In the genomic region with DNA sequence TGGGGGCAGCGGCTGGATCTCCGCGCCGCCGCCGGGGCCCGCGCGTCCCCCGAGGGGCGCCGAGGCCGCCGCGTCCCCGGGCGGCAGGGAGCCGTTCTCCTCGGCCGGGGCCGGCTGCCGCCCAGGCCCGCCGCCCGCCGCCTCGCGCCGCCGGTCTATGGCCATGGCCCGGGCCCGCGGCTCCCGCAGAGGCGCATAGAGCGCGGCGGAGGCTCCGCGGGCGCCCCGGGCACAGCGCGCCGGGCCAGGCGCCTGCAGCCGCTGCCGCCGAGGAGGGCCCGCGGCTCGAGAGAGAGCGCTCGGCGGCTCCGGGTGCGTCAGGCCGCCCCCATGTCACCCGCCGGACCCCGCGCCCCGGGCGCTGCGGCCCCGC, we compare ENCODE assay signal across 2 cellular contexts.
TF ChIP-seq lines count a peak whose summit lies in the region.

No MANE protein-coding gene starts in this region.

TF ChIP-seq in GM23338, 12 proteins besides CTCF, POLR2A, EP300 and RAD21 (continued from another document):
- TF ChIP-seq, protein P1, sequence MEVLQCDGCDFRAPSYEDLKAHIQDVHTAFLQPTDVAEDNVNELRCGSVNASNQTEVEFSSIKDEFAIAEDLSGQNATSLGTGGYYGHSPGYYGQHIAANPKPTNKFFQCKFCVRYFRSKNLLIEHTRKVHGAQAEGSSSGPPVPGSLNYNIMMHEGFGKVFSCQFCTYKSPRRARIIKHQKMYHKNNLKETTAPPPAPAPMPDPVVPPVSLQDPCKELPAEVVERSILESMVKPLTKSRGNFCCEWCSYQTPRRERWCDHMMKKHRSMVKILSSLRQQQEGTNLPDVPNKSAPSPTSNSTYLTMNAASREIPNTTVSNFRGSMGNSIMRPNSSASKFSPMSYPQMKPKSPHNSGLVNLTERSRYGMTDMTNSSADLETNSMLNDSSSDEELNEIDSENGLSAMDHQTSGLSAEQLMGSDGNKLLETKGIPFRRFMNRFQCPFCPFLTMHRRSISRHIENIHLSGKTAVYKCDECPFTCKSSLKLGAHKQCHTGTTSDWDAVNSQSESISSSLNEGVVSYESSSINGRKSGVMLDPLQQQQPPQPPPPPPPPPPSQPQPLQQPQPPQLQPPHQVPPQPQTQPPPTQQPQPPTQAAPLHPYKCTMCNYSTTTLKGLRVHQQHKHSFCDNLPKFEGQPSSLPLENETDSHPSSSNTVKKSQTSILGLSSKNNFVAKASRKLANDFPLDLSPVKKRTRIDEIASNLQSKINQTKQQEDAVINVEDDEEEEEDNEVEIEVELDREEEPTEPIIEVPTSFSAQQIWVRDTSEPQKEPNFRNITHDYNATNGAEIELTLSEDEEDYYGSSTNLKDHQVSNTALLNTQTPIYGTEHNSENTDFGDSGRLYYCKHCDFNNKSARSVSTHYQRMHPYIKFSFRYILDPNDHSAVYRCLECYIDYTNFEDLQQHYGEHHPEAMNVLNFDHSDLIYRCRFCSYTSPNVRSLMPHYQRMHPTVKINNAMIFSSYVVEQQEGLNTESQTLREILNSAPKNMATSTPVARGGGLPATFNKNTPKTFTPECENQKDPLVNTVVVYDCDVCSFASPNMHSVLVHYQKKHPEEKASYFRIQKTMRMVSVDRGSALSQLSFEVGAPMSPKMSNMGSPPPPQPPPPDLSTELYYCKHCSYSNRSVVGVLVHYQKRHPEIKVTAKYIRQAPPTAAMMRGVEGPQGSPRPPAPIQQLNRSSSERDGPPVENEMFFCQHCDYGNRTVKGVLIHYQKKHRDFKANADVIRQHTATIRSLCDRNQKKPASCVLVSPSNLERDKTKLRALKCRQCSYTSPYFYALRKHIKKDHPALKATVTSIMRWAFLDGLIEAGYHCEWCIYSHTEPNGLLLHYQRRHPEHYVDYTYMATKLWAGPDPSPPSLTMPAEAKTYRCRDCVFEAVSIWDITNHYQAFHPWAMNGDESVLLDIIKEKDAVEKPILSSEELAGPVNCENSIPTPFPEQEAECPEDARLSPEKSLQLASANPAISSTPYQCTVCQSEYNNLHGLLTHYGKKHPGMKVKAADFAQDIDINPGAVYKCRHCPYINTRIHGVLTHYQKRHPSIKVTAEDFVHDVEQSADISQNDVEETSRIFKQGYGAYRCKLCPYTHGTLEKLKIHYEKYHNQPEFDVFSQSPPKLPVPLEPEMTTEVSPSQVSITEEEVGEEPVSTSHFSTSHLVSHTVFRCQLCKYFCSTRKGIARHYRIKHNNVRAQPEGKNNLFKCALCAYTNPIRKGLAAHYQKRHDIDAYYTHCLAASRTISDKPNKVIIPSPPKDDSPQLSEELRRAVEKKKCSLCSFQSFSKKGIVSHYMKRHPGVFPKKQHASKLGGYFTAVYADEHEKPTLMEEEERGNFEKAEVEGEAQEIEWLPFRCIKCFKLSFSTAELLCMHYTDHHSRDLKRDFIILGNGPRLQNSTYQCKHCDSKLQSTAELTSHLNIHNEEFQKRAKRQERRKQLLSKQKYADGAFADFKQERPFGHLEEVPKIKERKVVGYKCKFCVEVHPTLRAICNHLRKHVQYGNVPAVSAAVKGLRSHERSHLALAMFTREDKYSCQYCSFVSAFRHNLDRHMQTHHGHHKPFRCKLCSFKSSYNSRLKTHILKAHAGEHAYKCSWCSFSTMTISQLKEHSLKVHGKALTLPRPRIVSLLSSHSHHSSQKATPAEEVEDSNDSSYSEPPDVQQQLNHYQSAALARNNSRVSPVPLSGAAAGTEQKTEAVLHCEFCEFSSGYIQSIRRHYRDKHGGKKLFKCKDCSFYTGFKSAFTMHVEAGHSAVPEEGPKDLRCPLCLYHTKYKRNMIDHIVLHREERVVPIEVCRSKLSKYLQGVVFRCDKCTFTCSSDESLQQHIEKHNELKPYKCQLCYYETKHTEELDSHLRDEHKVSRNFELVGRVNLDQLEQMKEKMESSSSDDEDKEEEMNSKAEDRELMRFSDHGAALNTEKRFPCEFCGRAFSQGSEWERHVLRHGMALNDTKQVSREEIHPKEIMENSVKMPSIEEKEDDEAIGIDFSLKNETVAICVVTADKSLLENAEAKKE (CRISPR knock-in tag; IDR thresholded peaks at IDR 0.05): no peak
- TF ChIP-seq, protein P2, sequence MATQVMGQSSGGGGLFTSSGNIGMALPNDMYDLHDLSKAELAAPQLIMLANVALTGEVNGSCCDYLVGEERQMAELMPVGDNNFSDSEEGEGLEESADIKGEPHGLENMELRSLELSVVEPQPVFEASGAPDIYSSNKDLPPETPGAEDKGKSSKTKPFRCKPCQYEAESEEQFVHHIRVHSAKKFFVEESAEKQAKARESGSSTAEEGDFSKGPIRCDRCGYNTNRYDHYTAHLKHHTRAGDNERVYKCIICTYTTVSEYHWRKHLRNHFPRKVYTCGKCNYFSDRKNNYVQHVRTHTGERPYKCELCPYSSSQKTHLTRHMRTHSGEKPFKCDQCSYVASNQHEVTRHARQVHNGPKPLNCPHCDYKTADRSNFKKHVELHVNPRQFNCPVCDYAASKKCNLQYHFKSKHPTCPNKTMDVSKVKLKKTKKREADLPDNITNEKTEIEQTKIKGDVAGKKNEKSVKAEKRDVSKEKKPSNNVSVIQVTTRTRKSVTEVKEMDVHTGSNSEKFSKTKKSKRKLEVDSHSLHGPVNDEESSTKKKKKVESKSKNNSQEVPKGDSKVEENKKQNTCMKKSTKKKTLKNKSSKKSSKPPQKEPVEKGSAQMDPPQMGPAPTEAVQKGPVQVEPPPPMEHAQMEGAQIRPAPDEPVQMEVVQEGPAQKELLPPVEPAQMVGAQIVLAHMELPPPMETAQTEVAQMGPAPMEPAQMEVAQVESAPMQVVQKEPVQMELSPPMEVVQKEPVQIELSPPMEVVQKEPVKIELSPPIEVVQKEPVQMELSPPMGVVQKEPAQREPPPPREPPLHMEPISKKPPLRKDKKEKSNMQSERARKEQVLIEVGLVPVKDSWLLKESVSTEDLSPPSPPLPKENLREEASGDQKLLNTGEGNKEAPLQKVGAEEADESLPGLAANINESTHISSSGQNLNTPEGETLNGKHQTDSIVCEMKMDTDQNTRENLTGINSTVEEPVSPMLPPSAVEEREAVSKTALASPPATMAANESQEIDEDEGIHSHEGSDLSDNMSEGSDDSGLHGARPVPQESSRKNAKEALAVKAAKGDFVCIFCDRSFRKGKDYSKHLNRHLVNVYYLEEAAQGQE (IDR thresholded peaks at IDR 0.05; ENCODE audit: unreplicated experiment): no peak

TF ChIP-seq in K562, 482 proteins besides CTCF, POLR2A, EP300 and RAD21 (continued from another document):
- TF ChIP-seq, protein P3, sequence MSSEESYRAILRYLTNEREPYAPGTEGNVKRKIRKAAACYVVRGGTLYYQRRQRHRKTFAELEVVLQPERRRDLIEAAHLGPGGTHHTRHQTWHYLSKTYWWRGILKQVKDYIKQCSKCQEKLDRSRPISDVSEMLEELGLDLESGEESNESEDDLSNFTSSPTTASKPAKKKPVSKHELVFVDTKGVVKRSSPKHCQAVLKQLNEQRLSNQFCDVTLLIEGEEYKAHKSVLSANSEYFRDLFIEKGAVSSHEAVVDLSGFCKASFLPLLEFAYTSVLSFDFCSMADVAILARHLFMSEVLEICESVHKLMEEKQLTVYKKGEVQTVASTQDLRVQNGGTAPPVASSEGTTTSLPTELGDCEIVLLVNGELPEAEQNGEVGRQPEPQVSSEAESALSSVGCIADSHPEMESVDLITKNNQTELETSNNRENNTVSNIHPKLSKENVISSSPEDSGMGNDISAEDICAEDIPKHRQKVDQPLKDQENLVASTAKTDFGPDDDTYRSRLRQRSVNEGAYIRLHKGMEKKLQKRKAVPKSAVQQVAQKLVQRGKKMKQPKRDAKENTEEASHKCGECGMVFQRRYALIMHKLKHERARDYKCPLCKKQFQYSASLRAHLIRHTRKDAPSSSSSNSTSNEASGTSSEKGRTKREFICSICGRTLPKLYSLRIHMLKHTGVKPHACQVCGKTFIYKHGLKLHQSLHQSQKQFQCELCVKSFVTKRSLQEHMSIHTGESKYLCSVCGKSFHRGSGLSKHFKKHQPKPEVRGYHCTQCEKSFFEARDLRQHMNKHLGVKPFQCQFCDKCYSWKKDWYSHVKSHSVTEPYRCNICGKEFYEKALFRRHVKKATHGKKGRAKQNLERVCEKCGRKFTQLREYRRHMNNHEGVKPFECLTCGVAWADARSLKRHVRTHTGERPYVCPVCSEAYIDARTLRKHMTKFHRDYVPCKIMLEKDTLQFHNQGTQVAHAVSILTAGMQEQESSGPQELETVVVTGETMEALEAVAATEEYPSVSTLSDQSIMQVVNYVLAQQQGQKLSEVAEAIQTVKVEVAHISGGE (CRISPR knock-in tag; IDR thresholded peaks at IDR 0.05): peak in 1 of 3 experiments; percentile 51; a peak in 1 of 6 replicates
- TF ChIP-seq CXXC5 (CRISPR knock-in tag; IDR thresholded peaks at IDR 0.05) (peak; percentile 31; the same call in 1 of the 2 replicates), DDX20 (tag; IDR thresholded peaks at IDR 0.05; ENCODE audit: low read depth) (no peak), CHD1 (IDR thresholded peaks at IDR 0.05; ENCODE audit: low read length) (peak; percentile 79), FOXA3 (CRISPR knock-in tag; conservative IDR thresholded peaks at IDR 0.05 in 1 of 2, IDR thresholded peaks at IDR 0.05 in 1 of 2) (no peak), HMG20B (CRISPR knock-in tag; IDR thresholded peaks at IDR 0.05) (no peak)
